Comparison of ENCODE assay signal across 22 cellular contexts in the genomic region with DNA sequence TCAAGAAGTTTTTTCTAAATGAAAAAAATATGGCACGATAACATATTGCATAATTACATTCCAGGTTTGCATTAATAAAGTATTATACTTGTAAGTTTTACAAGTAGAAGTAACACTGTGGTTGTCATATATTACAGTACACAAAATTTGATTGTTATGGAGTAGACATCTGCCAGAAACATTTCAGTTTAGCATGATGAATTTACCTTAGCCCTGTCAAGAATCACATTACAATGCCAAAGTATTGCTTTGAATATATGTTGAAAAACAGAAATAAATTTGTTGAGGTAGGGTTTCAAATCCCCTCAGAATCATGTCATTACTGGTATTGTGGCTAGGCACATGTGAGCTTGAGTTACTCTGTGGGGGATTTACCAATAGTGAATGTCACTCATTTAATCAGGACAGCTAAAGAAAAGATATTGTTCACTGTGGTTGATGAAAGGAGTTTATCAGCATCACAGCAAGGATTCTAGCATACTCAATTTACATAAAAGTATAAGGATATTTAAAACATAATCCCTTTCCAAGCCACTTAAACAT.
"Had no signal": no experiment of that assay in that cellular context is flagged by ENCODE, and none has a peak within 500 bp of the region (broad histone marks: within the 10 kb centered on the region; RNA-seq: fewer than 3 reads in every experiment).

No MANE protein-coding gene starts in this region.

- ATAC-seq: left colon, natural killer cell, right cardiac atrium had no signal

- H3K27me3 ChIP-seq: uterus had no signal

- H3K9me3 ChIP-seq: thoracic aorta, uterus had no signal

- H3K27ac ChIP-seq: thoracic aorta, uterus had no signal

- H3K4me3 ChIP-seq: thoracic aorta, uterus had no signal

- H3K36me3 ChIP-seq: thoracic aorta, uterus had no signal

- DNase-seq: activated CD4-positive, alpha-beta memory T cell treated with anti-CD3 and anti-CD28 coated beads, Interleukin-2, amount 10 ng/mL, durations not matched to agents 7 days and 5 days; activated CD4-positive, alpha-beta T cell treated with anti-CD3 and anti-CD28 coated beads for 1 hour; activated CD4-positive, alpha-beta T cell treated with anti-CD3 and anti-CD28 coated beads, Interleukin-2, amount 10 ng/mL, durations not matched to agents 7 days and 5 days; activated CD8-positive, alpha-beta memory T cell treated with anti-CD3 and anti-CD28 coated beads, Interleukin-2, amount 50 U/mL, for 48 hours; activated gamma-delta T cell; activated naive CD4-positive, alpha-beta T cell treated with anti-CD3 and anti-CD28 coated beads, Interleukin-2, amount 50 U/mL, for 16 hours; activated T-cell treated with anti-CD3 and anti-CD28 coated beads, Interleukin-2, amount 50 U/mL, for 24 hours; amniotic stem cell; caudate nucleus; head of caudate nucleus; hypothalamus; immature natural killer cell; kidney; left colon; natural killer cell; right cardiac atrium; stimulated activated CD4-positive, alpha-beta T cell treated with anti-CD3 and anti-CD28 coated beads, Interleukin-15, amount 100 ng/mL, for 24 hours; stimulated activated CD4-positive, alpha-beta T cell treated with anti-CD3 and anti-CD28 coated beads, Interleukin-2, amount 100 ng/mL, for 24 hours; stimulated activated naive CD4-positive, alpha-beta T cell treated with Interleukin-2 at 50 U/mL for 16 hours; trophoblast cell; uterus had no signal
